ENCODE assay signal across 8 cellular contexts in the genomic region with DNA sequence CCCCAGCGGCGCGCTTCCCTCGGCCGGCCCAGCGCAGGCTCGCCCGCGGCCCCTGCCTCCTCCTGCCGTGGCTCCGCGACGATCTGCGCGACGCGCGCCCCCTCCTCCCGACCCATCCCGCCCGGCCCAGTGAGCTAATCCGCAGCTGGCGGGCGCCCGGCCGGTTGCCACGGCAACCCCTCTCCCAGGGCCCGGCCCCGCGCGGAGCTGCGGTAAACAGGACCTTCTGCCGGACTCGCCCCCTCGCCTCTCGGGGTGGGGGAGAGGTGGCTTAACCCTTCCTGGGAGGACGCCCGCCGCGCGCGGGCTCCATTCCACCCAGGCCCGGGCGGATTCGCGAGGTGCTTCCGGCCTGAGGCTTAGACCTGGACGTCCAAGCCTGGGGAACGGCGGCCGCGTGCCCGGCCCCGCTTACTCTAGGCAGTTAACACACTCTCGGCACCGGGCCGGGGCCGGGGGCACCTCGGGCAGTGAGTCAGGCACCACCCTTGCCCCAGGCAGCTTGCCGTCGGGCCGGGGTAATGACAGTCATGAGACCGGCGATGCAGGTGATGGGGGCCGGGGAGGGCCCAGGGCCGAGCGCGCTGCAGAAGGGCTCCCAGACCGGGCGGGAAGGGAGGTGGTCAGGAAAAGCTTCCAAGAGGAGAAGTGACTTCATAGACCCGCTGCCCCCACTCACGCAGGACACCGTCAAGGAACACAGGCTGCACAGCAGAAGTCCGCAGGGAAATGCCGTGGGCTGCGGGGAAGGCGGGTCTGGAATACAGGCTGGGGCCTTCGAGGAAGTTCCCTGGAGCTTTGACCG. TPM values are rescaled to one million over a fixed set of nuclear protein-coding genes. Genes with fewer than 3 reads are reported as not detected.
DNase-seq lines count a peak whose midpoint lies in the region; ATAC-seq lines count a peak whose summit lies in the region.

A gene with protein sequence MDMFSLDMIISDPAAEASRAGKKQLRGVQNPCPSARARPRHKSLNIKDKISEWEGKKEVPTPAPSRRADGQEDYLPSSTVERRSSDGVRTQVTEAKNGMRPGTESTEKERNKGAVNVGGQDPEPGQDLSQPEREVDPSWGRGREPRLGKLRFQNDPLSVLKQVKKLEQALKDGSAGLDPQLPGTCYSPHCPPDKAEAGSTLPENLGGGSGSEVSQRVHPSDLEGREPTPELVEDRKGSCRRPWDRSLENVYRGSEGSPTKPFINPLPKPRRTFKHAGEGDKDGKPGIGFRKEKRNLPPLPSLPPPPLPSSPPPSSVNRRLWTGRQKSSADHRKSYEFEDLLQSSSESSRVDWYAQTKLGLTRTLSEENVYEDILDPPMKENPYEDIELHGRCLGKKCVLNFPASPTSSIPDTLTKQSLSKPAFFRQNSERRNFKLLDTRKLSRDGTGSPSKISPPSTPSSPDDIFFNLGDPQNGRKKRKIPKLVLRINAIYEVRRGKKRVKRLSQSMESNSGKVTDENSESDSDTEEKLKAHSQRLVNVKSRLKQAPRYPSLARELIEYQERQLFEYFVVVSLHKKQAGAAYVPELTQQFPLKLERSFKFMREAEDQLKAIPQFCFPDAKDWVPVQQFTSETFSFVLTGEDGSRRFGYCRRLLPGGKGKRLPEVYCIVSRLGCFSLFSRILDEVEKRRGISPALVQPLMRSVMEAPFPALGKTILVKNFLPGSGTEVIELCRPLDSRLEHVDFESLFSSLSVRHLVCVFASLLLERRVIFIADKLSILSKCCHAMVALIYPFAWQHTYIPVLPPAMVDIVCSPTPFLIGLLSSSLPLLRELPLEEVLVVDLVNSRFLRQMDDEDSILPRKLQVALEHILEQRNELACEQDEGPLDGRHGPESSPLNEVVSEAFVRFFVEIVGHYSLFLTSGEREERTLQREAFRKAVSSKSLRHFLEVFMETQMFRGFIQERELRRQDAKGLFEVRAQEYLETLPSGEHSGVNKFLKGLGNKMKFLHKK (minus strand): TSS at position 87 of the 805 bp plus-strand sequence. CDS start 38,416 bp downstream, outside the sequence.

- peak within 1 kb of the TSS; percentile 88 for H3K4me3 ChIP-seq in neuron (ENCODE audit: low read length)

- peaks cover 68% of the 10 kb centered on the region for H3K27me3 Mint-ChIP-seq in activated naive CD8-positive, alpha-beta T cell treated with anti-CD3 and anti-CD28 coated beads for 36 hours

- no peaks in the 10 kb centered on the region for H3K36me3 ChIP-seq in neuron (ENCODE audit: insufficient read depth, low read length)

- H3K27ac Mint-ChIP-seq in activated naive CD8-positive, alpha-beta T cell treated with anti-CD3 and anti-CD28 coated beads for 36 hours, result no peak within 1 kb of the TSS

- peaks cover 9% of the 10 kb centered on the region for H3K4me1 Mint-ChIP-seq in activated naive CD8-positive, alpha-beta T cell treated with anti-CD3 and anti-CD28 coated beads for 36 hours

- H3K9me3 ChIP-seq in neuron (ENCODE audit: low read length), result no peaks in the 10 kb centered on the region

- peak within 1 kb of the TSS; percentile 80 for H3K4me3 Mint-ChIP-seq in activated naive CD8-positive, alpha-beta T cell treated with anti-CD3 and anti-CD28 coated beads for 36 hours

- ATAC-seq in Right ventricle myocardium inferior (peak; percentile 66), GM19351 (IDR thresholded peaks at IDR 0.05; ENCODE audit: unreplicated experiment) (no peak), HG02852 (IDR thresholded peaks at IDR 0.05; ENCODE audit: unreplicated experiment) (no peak), HG03520 (IDR thresholded peaks at IDR 0.05; ENCODE audit: unreplicated experiment) (no peak)

- peak within 1 kb of the TSS; percentile 96 for H2AFZ ChIP-seq in neuron (ENCODE audit: low read depth, low read length)

- H3K27me3 ChIP-seq in neuron (ENCODE audit: insufficient read depth, low read length), result no peaks in the 10 kb centered on the region

- H3K9me3 Mint-ChIP-seq in activated naive CD8-positive, alpha-beta T cell treated with anti-CD3 and anti-CD28 coated beads for 36 hours, result no peaks in the 10 kb centered on the region

- DNase-seq in DMS79 (lab: John Stamatoyannopoulos, UW), result peak; percentile 49
- peak; percentile 51 for DNase-seq in NCI-H146 treated with DMSO at 0.1 percent for 48 hours (lab: John Stamatoyannopoulos, UW; ENCODE audit: unreplicated experiment)
- DNase-seq in activated naive CD8-positive, alpha-beta T cell treated with anti-CD3 and anti-CD28 coated beads for 36 hours, result peak; percentile 18
- DNase-seq in Right ventricle myocardium inferior (ENCODE audit: missing footprints), result peak; percentile 88

- intact Hi-C loops in Right ventricle myocardium inferior (cut with DNase I), result loop anchor here (5.0 kb wide), 1 partner anchor 99 kb away; no protein-coding TSS in a partner anchor

- H3K36me3 Mint-ChIP-seq in activated naive CD8-positive, alpha-beta T cell treated with anti-CD3 and anti-CD28 coated beads for 36 hours, result no peaks in the 10 kb centered on the region

- peaks cover 21% of the 10 kb centered on the region for H3K4me1 ChIP-seq in neuron (ENCODE audit: insufficient read depth, low read length)

RNA-seq across cellular contexts. Expression of the gene that starts here (rescaled TPM):
- not detected for total RNA-seq in activated naive CD8-positive, alpha-beta T cell treated with anti-CD3 and anti-CD28 coated beads for 36 hours
- 15.0 TPM for total RNA-seq in Right ventricle myocardium inferior

Comparison
In these comparisons a context has a peak if more than half of its experiments do, and no peak if none do; other contexts are left out.
1. RNA of the gene that starts here (total RNA-seq): 15.0 TPM in Right ventricle myocardium inferior (single experiment); not detected in activated naive CD8-positive, alpha-beta T cell treated with anti-CD3 and anti-CD28 coated beads for 36 hours; every median in the first group is over 10 times any median in the second.
2. Peak in DNase-seq in activated naive CD8-positive, alpha-beta T cell treated with anti-CD3 and anti-CD28 coated beads for 36 hours; RNA of the gene not detected or under 1 TPM.
3. DNase-seq: peak in every context shown above with its lines; median percentile 88 in Right ventricle myocardium inferior; 51 in NCI-H146 treated with DMSO at 0.1 percent for 48 hours; 49 in DMS79; 18 in activated naive CD8-positive, alpha-beta T cell treated with anti-CD3 and anti-CD28 coated beads for 36 hours.